In genomic region chr14:60233891-60234290, GRCh38 we compare ENCODE assay signal across 30 cellular contexts.
"Had no signal": no experiment of that assay in that cellular context is flagged by ENCODE, and none has a peak within 500 bp of the region (broad histone marks: within the 10 kb centered on the region; RNA-seq: fewer than 3 reads in every experiment).

No MANE protein-coding gene starts in this region.

- H3K27me3 ChIP-seq: adrenal gland, body of pancreas, brain microvascular endothelial cell, breast epithelium had no signal

- H3K4me3 ChIP-seq: adrenal gland, body of pancreas, breast epithelium had no signal

- H3K4me1 ChIP-seq: adrenal gland, body of pancreas, breast epithelium had no signal

- H3K27ac ChIP-seq: adrenal gland, body of pancreas, brain microvascular endothelial cell, breast epithelium, VCaP had no signal

- H3K9me3 ChIP-seq: adrenal gland, body of pancreas had no signal

- DNase-seq: activated B cell treated with CpG ODN at 0.5 μM for 24 hours; activated CD4-positive, alpha-beta memory T cell treated with anti-CD3 and anti-CD28 coated beads for 36 hours; activated CD4-positive, alpha-beta T cell treated with anti-CD3 and anti-CD28 coated beads for 4 hours; activated CD4-positive, alpha-beta T cell treated with anti-CD3 and anti-CD28 coated beads, Interleukin-2, amount 50 U/mL, for 1 hour; activated CD4-positive, alpha-beta T cell treated with anti-CD3 and anti-CD28 coated beads, Interleukin-2, amount 50 U/mL, for 4 hours; activated CD4-positive, CD25-positive, alpha-beta regulatory T cell treated with anti-CD3 and anti-CD28 coated beads, Interleukin-2, amount 50 U/mL, for 72 hours; activated CD8-positive, alpha-beta memory T cell treated with anti-CD3 and anti-CD28 coated beads, Interleukin-2, amount 50 U/mL, for 4 hours; activated CD8-positive, alpha-beta T cell treated with anti-CD3 and anti-CD28 coated beads for 36 hours; activated effector memory CD4-positive, alpha-beta T cell treated with anti-CD3 and anti-CD28 coated beads, Interleukin-2, amount 50 U/mL, for 16 hours; activated gamma-delta T cell treated with Interleukin-2 at 50 U/mL for 16 hours; activated naive CD4-positive, alpha-beta T cell; activated naive CD4-positive, alpha-beta T cell treated with anti-CD3 and anti-CD28 coated beads for 36 hours; activated naive CD4-positive, alpha-beta T cell treated with anti-CD3 and anti-CD28 coated beads, Interleukin-2, amount 50 U/mL, for 16 hours; activated naive CD8-positive, alpha-beta T cell treated with anti-CD3 and anti-CD28 coated beads for 36 hours; activated T-cell treated with anti-CD3 and anti-CD28 coated beads for 4 hours; activated T-cell treated with anti-CD3 and anti-CD28 coated beads, Interleukin-2, amount 50 U/mL, for 1 hour; activated T-cell treated with anti-CD3 and anti-CD28 coated beads, Interleukin-2, amount 50 U/mL, for 4 hours; activated T-cell treated with anti-CD3 and anti-CD28 coated beads, Interleukin-2, amount 50 U/mL, for 72 hours; adrenal gland; amniotic stem cell; aorta; body of pancreas; brain microvascular endothelial cell; central memory CD4-positive, alpha-beta T cell; T-helper 2 cell; T-helper 9 cell had no signal

- ATAC-seq: activated CD8-positive, alpha-beta T cell treated with anti-CD3 and anti-CD28 coated beads for 36 hours; activated naive CD4-positive, alpha-beta T cell treated with anti-CD3 and anti-CD28 coated beads, Interleukin-2, amount 50 U/mL, for 72 hours; activated T-cell treated with anti-CD3 and anti-CD28 coated beads, Interleukin-2, amount 50 U/mL, for 4 hours; activated T-cell treated with anti-CD3 and anti-CD28 coated beads, Interleukin-2, amount 50 U/mL, for 72 hours; activated T-helper 17 cell treated with anti-CD3 and anti-CD28 coated beads, Interleukin-2, amount 50 U/mL, for 72 hours; body of pancreas had no signal

- H3K36me3 ChIP-seq: adrenal gland, brain microvascular endothelial cell, breast epithelium had no signal
